ENCODE assay signal across 10 cellular contexts in the genomic region with DNA sequence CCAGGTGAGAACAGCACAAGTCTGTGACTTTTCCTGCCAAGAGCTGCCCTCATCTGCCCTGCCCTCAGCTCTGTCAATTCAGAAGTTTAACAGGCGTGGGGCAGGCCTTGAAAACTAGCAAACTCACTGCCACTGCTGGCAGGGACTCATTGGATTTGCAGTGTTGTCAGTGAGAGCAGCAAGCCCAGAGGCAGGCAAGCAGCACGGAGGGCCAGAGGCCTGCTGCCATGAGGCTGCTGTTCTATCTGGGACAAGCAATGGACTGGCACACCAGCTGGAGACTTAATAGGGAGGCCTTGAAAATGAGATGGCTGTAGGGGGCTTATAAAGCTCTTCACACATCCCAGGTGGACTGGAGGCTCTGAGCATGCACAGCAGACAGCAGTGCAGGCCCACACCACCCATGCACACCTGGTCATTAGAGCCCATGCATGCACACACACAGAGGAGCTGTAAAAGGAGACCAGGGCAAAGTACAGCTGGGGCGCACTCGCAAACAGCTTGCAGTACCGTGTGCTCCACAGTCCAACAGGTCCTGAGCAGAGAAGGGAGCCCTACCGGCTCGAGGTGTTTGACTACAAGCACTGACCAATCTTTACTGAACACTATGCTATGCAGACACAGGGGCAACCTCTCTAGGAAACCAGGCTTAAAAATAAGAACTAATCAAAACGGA. TPM values are rescaled to one million over a fixed set of nuclear protein-coding genes. Genes with fewer than 3 reads are reported as not detected.
DNase-seq lines count a peak whose midpoint lies in the region; ATAC-seq and TF ChIP-seq lines count a peak whose summit lies in the region.
"Had no signal": no experiment of that assay in that cellular context is flagged by ENCODE, and none has a peak within 500 bp of the region (broad histone marks: within the 10 kb centered on the region; RNA-seq: fewer than 3 reads in every experiment).

No MANE protein-coding gene starts in this region.

- H3K36me3 Mint-ChIP-seq in activated T-cell treated with anti-CD3 and anti-CD28 coated beads, Interleukin-2, amount 50 U/mL, for 24 hours (ENCODE audit: low read depth), result peaks cover 8% of the 10 kb centered on the region

- H3K9me3 ChIP-seq in mucosa of rectum (ENCODE audit: control insufficient read depth in 2 of 2, low read length in 2 of 2), result no peaks in the 10 kb centered on the region
- no peaks in the 10 kb centered on the region for H3K9me3 ChIP-seq in upper lobe of left lung

- TF ChIP-seq EP300 in upper lobe of left lung (IDR thresholded peaks at IDR 0.05), result no peak

- no peaks in the 10 kb centered on the region for H3K27me3 Mint-ChIP-seq in activated T-cell treated with anti-CD3 and anti-CD28 coated beads, Interleukin-2, amount 50 U/mL, for 24 hours

- H3K4me1 Mint-ChIP-seq in activated T-cell treated with anti-CD3 and anti-CD28 coated beads, Interleukin-2, amount 50 U/mL, for 24 hours (ENCODE audit: low read depth), result peaks cover 76% of the 10 kb centered on the region

- H3K9ac ChIP-seq in mucosa of rectum (ENCODE audit: low read depth in 1 of 2, low read length in 2 of 2), result peak overlapping the region; percentile 27 to 48

- WGBS in upper lobe of left lung, 2 donors, result 58 to 63% methylated on average over 7 to 8 of the region's 8 CpGs
- 54 to 60% methylated on average over 8 of the region's 8 CpGs for WGBS in lower leg skin, 2 donors

- peak in 1 of 2 donors; percentile 44 for ATAC-seq in upper lobe of left lung (ENCODE audit: low FRiP score in 2 of 2)
- ATAC-seq in omental fat pad (ENCODE audit: low FRiP score), result no peak

- TF ChIP-seq CTCF in dorsolateral prefrontal cortex (IDR thresholded peaks at IDR 0.05 in 54 of 56, conservative IDR thresholded peaks at IDR 0.05 in 2 of 56; ENCODE audit: low read depth in 1 of 56, partially characterized antibody in 56 of 56) (no peak), upper lobe of left lung (IDR thresholded peaks at IDR 0.05) (no peak), omental fat pad (IDR thresholded peaks at IDR 0.05) (no peak), lower leg skin (IDR thresholded peaks at IDR 0.05) (no peak)

- H3K27me3 ChIP-seq in dorsolateral prefrontal cortex (no peaks in the 10 kb centered on the region), mucosa of rectum (ENCODE audit: control insufficient read depth in 2 of 2, insufficient read depth in 2 of 2, low read length in 2 of 2) (no peaks in the 10 kb centered on the region), upper lobe of left lung (no peaks in the 10 kb centered on the region)

- H3K36me3 ChIP-seq in mucosa of rectum (ENCODE audit: control insufficient read depth in 2 of 2, insufficient read depth in 2 of 2, low read length in 2 of 2), result no peaks in the 10 kb centered on the region
- H3K36me3 ChIP-seq in upper lobe of left lung, result no peaks in the 10 kb centered on the region

- intact Hi-C loops in dorsolateral prefrontal cortex (cut with DNase I), result loop anchor here in 1 of 2 donors (10.0 kb wide), 1 partner anchor 47 kb away; no protein-coding TSS in a partner anchor
- intact Hi-C loops in lower leg skin (cut with DNase I; ENCODE audit: low total_unique reads), result no loop called here

- peak overlapping the region; percentile 88 for H3K27ac Mint-ChIP-seq in activated T-cell treated with anti-CD3 and anti-CD28 coated beads, Interleukin-2, amount 50 U/mL, for 24 hours

- H3K4me3 ChIP-seq in dorsolateral prefrontal cortex (peak overlapping the region in 5 of 59 donors; percentile 2 to 18 (median 14)), mucosa of rectum (ENCODE audit: low read length in 2 of 2) (peak overlapping the region; percentile 12 to 61), upper lobe of left lung (no peak overlapping the region), lower leg skin (ENCODE audit: low read depth, poor library complexity, severe bottlenecking) (no peak overlapping the region)

- H3K27ac ChIP-seq in dorsolateral prefrontal cortex (peak overlapping the region in 47 of 59 donors; percentile 0 to 74 (median 48)), mucosa of rectum (ENCODE audit: low read depth in 2 of 2, low read length in 2 of 2) (peak overlapping the region; percentile 69 to 74), upper lobe of left lung (peak overlapping the region; percentile 16 to 74 (median 36))

- DNase-seq in activated T-cell treated with anti-CD3 and anti-CD28 coated beads, Interleukin-2, amount 50 U/mL, for 24 hours, result no peak
- no peak for DNase-seq in activated T-cell treated with anti-CD3 and anti-CD28 coated beads for 4 hours
- peak in 6 of 10 donors; percentile 10 to 53 (median 46) for DNase-seq in dorsolateral prefrontal cortex
- DNase-seq in upper lobe of left lung, result peak in 1 of 2 donors; percentile 23
- DNase-seq in omental fat pad (ENCODE audit: low spot score), result no peak
- DNase-seq in stimulated activated CD4-positive, alpha-beta T cell treated with anti-CD3 and anti-CD28 coated beads, Interleukin-4, amount 100 ng/mL, for 1 hour, result no peak
- DNase-seq in lower leg skin (ENCODE audit: low spot score in 2 of 2), result no peak
- DNase-seq: activated CD8-positive, alpha-beta memory T cell treated with anti-CD3 and anti-CD28 coated beads, Interleukin-2, amount 50 U/mL, for 48 hours; stimulated activated CD4-positive, alpha-beta T cell treated with anti-CD3 and anti-CD28 coated beads, Interleukin-12 subunit alpha, Interleukin-12 subunit beta, amount 100 ng/mL, for 4 hours had no signal

- H3K9me3 Mint-ChIP-seq in activated T-cell treated with anti-CD3 and anti-CD28 coated beads, Interleukin-2, amount 50 U/mL, for 24 hours, result no peaks in the 10 kb centered on the region

- peak overlapping the region; percentile 55 for H3K4me3 Mint-ChIP-seq in activated T-cell treated with anti-CD3 and anti-CD28 coated beads, Interleukin-2, amount 50 U/mL, for 24 hours

- TF ChIP-seq POLR2A in upper lobe of left lung (IDR thresholded peaks at IDR 0.05) (no peak), lower leg skin (IDR thresholded peaks at IDR 0.05) (no peak)

- H3K4me1 ChIP-seq in mucosa of rectum (ENCODE audit: control insufficient read depth in 2 of 2, insufficient read depth in 2 of 2, low read length in 2 of 2) (peaks cover 50 to 63% of the 10 kb centered on the region in 2 donors), upper lobe of left lung (peaks cover 39 to 46% (median 46%) of the 10 kb centered on the region in 4 donors)

RNA-seq across cellular contexts. Expression of gene MGAT4A, which starts 28.7 kb away (rescaled TPM):
- total RNA-seq in dorsolateral prefrontal cortex (10 to 100 TPM; 42.8 to 86.5 (median 65.9) TPM), upper lobe of left lung (10 to 100 TPM; 28.4 to 69.6 (median 53.6) TPM), omental fat pad (10 to 100 TPM; 20.1 to 93.7 (median 43.2) TPM), lower leg skin (10 to 100 TPM in 3 of 4 donors, 1 to 10 TPM in 1; 7.3 to 24.9 (median 14.2) TPM)

Comparison
In these comparisons a context has a peak if more than half of its experiments do, and no peak if none do; other contexts are left out.
1. DNase-seq: peak in dorsolateral prefrontal cortex (6 of 10); none in activated T-cell treated with anti-CD3 and anti-CD28 coated beads, Interleukin-2, amount 50 U/mL, for 24 hours (single experiment), activated T-cell treated with anti-CD3 and anti-CD28 coated beads for 4 hours (single experiment), omental fat pad (single experiment), stimulated activated CD4-positive, alpha-beta T cell treated with anti-CD3 and anti-CD28 coated beads, Interleukin-4, amount 100 ng/mL, for 1 hour (single experiment) and lower leg skin (0 of 2).
2. H3K4me3 ChIP-seq: peak in mucosa of rectum (2 of 2); none in upper lobe of left lung (0 of 4) and lower leg skin (single experiment).
3. Peak in every context shown above with its lines, with median percentiles within 50 percentile points of each other: H3K27ac ChIP-seq.